11 cellular contexts compared by ENCODE assay signal in the genomic region with DNA sequence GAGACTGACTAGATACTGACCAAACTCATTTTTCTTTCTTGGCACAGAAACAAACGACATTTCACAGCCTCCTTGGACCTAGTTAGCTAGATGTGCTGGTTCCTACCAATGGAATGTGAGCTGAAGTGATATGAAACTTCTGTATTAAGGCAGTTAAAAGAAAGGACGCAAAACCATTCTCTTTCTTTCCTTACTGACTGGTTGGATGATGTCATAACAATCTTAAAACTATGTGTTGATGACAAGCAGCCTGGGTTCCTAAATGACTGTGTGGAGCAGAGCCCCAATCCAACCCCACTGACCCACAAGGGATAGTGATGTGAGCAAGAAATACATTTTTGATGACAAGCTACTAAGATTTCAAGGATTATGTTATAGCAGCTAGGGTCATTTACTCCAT.
"Had no signal": no experiment of that assay in that cellular context is flagged by ENCODE, and none has a peak within 500 bp of the region (broad histone marks: within the 10 kb centered on the region; RNA-seq: fewer than 3 reads in every experiment).

No MANE protein-coding gene starts in this region.

- H3K4me1 Mint-ChIP-seq: GM23338, H9 had no signal

- H3K27ac Mint-ChIP-seq: GM23338, H9 had no signal

- H3K27ac ChIP-seq: GM23248 had no signal

- H3K9me3 ChIP-seq: HAP-1 had no signal

- H3K4me3 Mint-ChIP-seq: GM23338, H9, HFFc6 had no signal

- DNase-seq: GM23248, GOT3, H7, H9, HCEC 1CT, HFFc6 had no signal

- FAIRE-seq: H1, H54 had no signal

- H3K9ac ChIP-seq: GM23248 had no signal

- H2AFZ ChIP-seq: GM23248, GM23338 had no signal

- ATAC-seq: GM23338, HCT116 had no signal

- H3K4me3 ChIP-seq: GM23248, GM23338, HAP-1 had no signal

- H3K4me1 ChIP-seq: HAP-1 had no signal

- H3K4me2 ChIP-seq: GM23338 had no signal

- H3K9me3 Mint-ChIP-seq: GM23338, H9 had no signal
